ENCODE assay signal across 19 cellular contexts in genomic region chr17:30677550-30678254, GRCh38.
DNase-seq lines count a peak whose midpoint lies in the region; ATAC-seq and TF ChIP-seq lines count a peak whose summit lies in the region.
"Had no signal": no experiment of that assay in that cellular context is flagged by ENCODE, and none has a peak within 500 bp of the region (broad histone marks: within the 10 kb centered on the region; RNA-seq: fewer than 3 reads in every experiment).

No MANE protein-coding gene starts in this region.

- intact Hi-C loops in left colon (cut with DNase I, micrococcal nuclease) (no loop called here), transverse colon (cut with DNase I; ENCODE audit: low total_unique reads) (no loop called here)
- intact Hi-C loops in activated naive CD4-positive, alpha-beta T cell treated with anti-CD3 and anti-CD28 coated beads for 36 hours (cut with micrococcal nuclease) = no loop called here

- TF ChIP-seq CTCF in HEK293 (tag by site-specific recombination; IDR thresholded peaks at IDR 0.05) (no peak), neural crest cell (conservative IDR thresholded peaks at IDR 0.05) (no peak), transverse colon (IDR thresholded peaks at IDR 0.05) (no peak)

- CTCF ChIA-PET in HEK293 (lab: Yijun Ruan, JAX) = no interaction called here
- CTCF ChIA-PET in activated naive CD4-positive, alpha-beta T cell treated with anti-CD3 and anti-CD28 coated beads for 36 hours (lab: Charles Lee) = interaction anchor here (0.5 kb wide), 1 partner anchor 85 kb away, joined by 3 read pairs; no protein-coding TSS in a partner anchor

- H3K27ac Mint-ChIP-seq in neural crest cell (ENCODE audit: unreplicated experiment) = peak overlapping the region; percentile 51
- H3K27ac Mint-ChIP-seq in activated naive CD4-positive, alpha-beta T cell treated with anti-CD3 and anti-CD28 coated beads for 36 hours = no peak overlapping the region
- H3K27ac Mint-ChIP-seq: B cell; CD4-positive, alpha-beta T cell; CD8-positive, alpha-beta T cell had no signal

- no peaks in the 10 kb centered on the region for H3K27me3 ChIP-seq in transverse colon
- H3K27me3 ChIP-seq: BLaER1 treated with 17β-estradiol and CSF1 and Interleukin-3, amounts not matched to agents 10 nM and 100 nM had no signal

- no peak for TF ChIP-seq POLR2A in transverse colon (IDR thresholded peaks at IDR 0.05)

- H3K27ac ChIP-seq in HEK293 (ENCODE audit: extremely low read depth, low read depth, low read length) (no peak overlapping the region), transverse colon (no peak overlapping the region)
- H3K27ac ChIP-seq: 22Rv1; A549; BLaER1 treated with 17β-estradiol and CSF1 and Interleukin-3, amounts not matched to agents 10 nM and 100 nM; C4-2B had no signal

- peaks cover 2% of the 10 kb centered on the region for H3K9me3 Mint-ChIP-seq in neural crest cell
- no peaks in the 10 kb centered on the region for H3K9me3 Mint-ChIP-seq in activated T-cell treated with anti-CD3 and anti-CD28 coated beads, Interleukin-2, amount 50 U/mL, for 4 hours
- H3K9me3 Mint-ChIP-seq in activated naive CD4-positive, alpha-beta T cell treated with anti-CD3 and anti-CD28 coated beads for 36 hours = peaks cover 8% of the 10 kb centered on the region

- TF ChIP-seq EP300 in transverse colon (IDR thresholded peaks at IDR 0.05; ENCODE audit: low read depth) = no peak

- H3K4me1 ChIP-seq in HEK293 (ENCODE audit: control insufficient read depth, insufficient read depth, low read length) (no peaks in the 10 kb centered on the region), transverse colon (no peaks in the 10 kb centered on the region)
- H3K4me1 ChIP-seq: A549; BLaER1 treated with 17β-estradiol and CSF1 and Interleukin-3, amounts not matched to agents 10 nM and 100 nM; Caco-2 had no signal

- ATAC-seq in left colon = peak; percentile 90
- no peak for ATAC-seq in activated T-cell treated with anti-CD3 and anti-CD28 coated beads, Interleukin-2, amount 50 U/mL, for 4 hours
- ATAC-seq: A549; CD8-positive, alpha-beta T cell had no signal

- H3K9me3 ChIP-seq in HEK293 (ENCODE audit: control insufficient read depth, insufficient read depth, low read depth, low read length) (no peaks in the 10 kb centered on the region), transverse colon (peaks cover 0 to 8% of the 10 kb centered on the region in 2 donors)

- WGBS in transverse colon (ENCODE audit: low coverage in 1 of 2), 2 donors = 76% methylated on average over 4 of the region's 4 CpGs; no CpG with 5 or more reads in 1 of the 2 donors

- POLR2A ChIA-PET in HEK293 (lab: Yijun Ruan, JAX) = no interaction called here

- H3K4me3 Mint-ChIP-seq in neural crest cell = no peak overlapping the region
- no peak overlapping the region for H3K4me3 Mint-ChIP-seq in activated T-cell treated with anti-CD3 and anti-CD28 coated beads, Interleukin-2, amount 50 U/mL, for 4 hours
- H3K4me3 Mint-ChIP-seq in activated naive CD4-positive, alpha-beta T cell treated with anti-CD3 and anti-CD28 coated beads for 36 hours = no peak overlapping the region
- H3K4me3 Mint-ChIP-seq: B cell; CD4-positive, alpha-beta T cell; CD8-positive, alpha-beta T cell had no signal

- H3K4me1 Mint-ChIP-seq in neural crest cell = no peaks in the 10 kb centered on the region
- no peaks in the 10 kb centered on the region for H3K4me1 Mint-ChIP-seq in activated T-cell treated with anti-CD3 and anti-CD28 coated beads, Interleukin-2, amount 50 U/mL, for 4 hours (ENCODE audit: low read depth)
- no peaks in the 10 kb centered on the region for H3K4me1 Mint-ChIP-seq in activated naive CD4-positive, alpha-beta T cell treated with anti-CD3 and anti-CD28 coated beads for 36 hours (ENCODE audit: low read depth)
- H3K4me1 Mint-ChIP-seq: B cell had no signal

- H3K4me3 ChIP-seq in HEK293 (ENCODE audit: low read depth, low read length) (no peak overlapping the region), transverse colon (no peak overlapping the region)
- H3K4me3 ChIP-seq: A549; BLaER1 treated with 17β-estradiol and CSF1 and Interleukin-3, amounts not matched to agents 10 nM and 100 nM had no signal

- H3K36me3 Mint-ChIP-seq in neural crest cell (ENCODE audit: low read depth) = no peaks in the 10 kb centered on the region
- H3K36me3 Mint-ChIP-seq in activated T-cell treated with anti-CD3 and anti-CD28 coated beads, Interleukin-2, amount 50 U/mL, for 4 hours (ENCODE audit: insufficient read depth) = no peaks in the 10 kb centered on the region
- peaks cover 5% of the 10 kb centered on the region for H3K36me3 Mint-ChIP-seq in activated naive CD4-positive, alpha-beta T cell treated with anti-CD3 and anti-CD28 coated beads for 36 hours (ENCODE audit: low read depth)
- H3K36me3 Mint-ChIP-seq: CD8-positive, alpha-beta T cell had no signal

- H3K27me3 Mint-ChIP-seq in neural crest cell (ENCODE audit: low read depth) = no peaks in the 10 kb centered on the region
- H3K27me3 Mint-ChIP-seq in activated T-cell treated with anti-CD3 and anti-CD28 coated beads, Interleukin-2, amount 50 U/mL, for 4 hours (ENCODE audit: low read depth) = no peaks in the 10 kb centered on the region
- no peaks in the 10 kb centered on the region for H3K27me3 Mint-ChIP-seq in activated naive CD4-positive, alpha-beta T cell treated with anti-CD3 and anti-CD28 coated beads for 36 hours (ENCODE audit: low read depth)

- H3K36me3 ChIP-seq in HEK293 (ENCODE audit: control insufficient read depth in 2 of 2, insufficient read depth in 1 of 2, low read length in 2 of 2) = no peaks in the 10 kb centered on the region
- H3K36me3 ChIP-seq in transverse colon = no peaks in the 10 kb centered on the region
- H3K36me3 ChIP-seq: BLaER1 treated with 17β-estradiol and CSF1 and Interleukin-3, amounts not matched to agents 10 nM and 100 nM had no signal

- in situ Hi-C loops in transverse colon (cut with MboI; ENCODE audit: low pct_ligation_motif_present in 1 of 4, low pct_unique_long_range_greater_than_20kb in 1 of 4, low sequenced_read_pairs in 3 of 4) = no loop called here

- DNase-seq in left colon (peak in 1 of 2 donors; percentile 18), neural crest cell (ENCODE audit: low read depth, low spot score) (no peak), transverse colon (peak; percentile 14), GM19240 (ENCODE audit: insufficient read length, low spot score) (no peak)
- DNase-seq in activated T-cell treated with anti-CD3 and anti-CD28 coated beads, Interleukin-2, amount 50 U/mL, for 4 hours = no peak
- DNase-seq in activated naive CD4-positive, alpha-beta T cell treated with anti-CD3 and anti-CD28 coated beads for 36 hours = no peak
- DNase-seq: AML-193; Caco-2; Calu3; CD4-positive, alpha-beta T cell; CD8-positive, alpha-beta T cell; DMS79 treated with DMSO at 0.1 percent for 48 hours; GF-D8 had no signal

TF ChIP-seq in HEK293, 187 proteins besides CTCF, POLR2A, EP300 and RAD21:
- TF ChIP-seq ZNF214 (tag by site-specific recombination; IDR thresholded peaks at IDR 0.05; ENCODE audit: borderline replicate concordance) (no peak), ZNF37A (tag by site-specific recombination; IDR thresholded peaks at IDR 0.05) (peak; percentile 91; the same call in 1 of the 2 replicates), ZNF350 (tag by site-specific recombination; IDR thresholded peaks at IDR 0.05) (no peak), GLI4 (tag by site-specific recombination; IDR thresholded peaks at IDR 0.05) (no peak), ZSCAN30 (tag by site-specific recombination; IDR thresholded peaks at IDR 0.05) (no peak), TRIM28 (IDR thresholded peaks at IDR 0.05; ENCODE audit: borderline replicate concordance, low read length) (no peak)
TF ChIP-seq in HEK293: peak in this region for 1.
